In genomic region chr3:197547618-197548017, GRCh38 we compare ENCODE assay signal across 1 cellular context.
TF ChIP-seq lines count a peak whose summit lies in the region.

No MANE protein-coding gene starts in this region.

TF ChIP-seq in HepG2, 621 proteins besides CTCF, POLR2A, EP300 and RAD21 (continued from another document and continues in another):
- TF ChIP-seq, protein P1, sequence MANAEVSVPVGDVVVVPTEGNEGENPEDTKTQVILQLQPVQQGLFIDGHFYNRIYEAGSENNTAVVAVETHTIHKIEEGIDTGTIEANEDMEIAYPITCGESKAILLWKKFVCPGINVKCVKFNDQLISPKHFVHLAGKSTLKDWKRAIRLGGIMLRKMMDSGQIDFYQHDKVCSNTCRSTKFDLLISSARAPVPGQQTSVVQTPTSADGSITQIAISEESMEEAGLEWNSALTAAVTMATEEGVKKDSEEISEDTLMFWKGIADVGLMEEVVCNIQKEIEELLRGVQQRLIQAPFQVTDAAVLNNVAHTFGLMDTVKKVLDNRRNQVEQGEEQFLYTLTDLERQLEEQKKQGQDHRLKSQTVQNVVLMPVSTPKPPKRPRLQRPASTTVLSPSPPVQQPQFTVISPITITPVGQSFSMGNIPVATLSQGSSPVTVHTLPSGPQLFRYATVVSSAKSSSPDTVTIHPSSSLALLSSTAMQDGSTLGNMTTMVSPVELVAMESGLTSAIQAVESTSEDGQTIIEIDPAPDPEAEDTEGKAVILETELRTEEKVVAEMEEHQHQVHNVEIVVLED (CRISPR knock-in tag; IDR thresholded peaks at IDR 0.05; ENCODE audit: borderline replicate concordance): no peak
- TF ChIP-seq, protein P2, sequence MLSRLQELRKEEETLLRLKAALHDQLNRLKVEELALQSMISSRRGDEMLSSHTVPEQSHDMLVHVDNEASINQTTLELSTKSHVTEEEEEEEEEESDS (CRISPR knock-in tag; IDR thresholded peaks at IDR 0.05; ENCODE audit: borderline replicate concordance): no peak
- TF ChIP-seq ISX (CRISPR knock-in tag; conservative IDR thresholded peaks at IDR 0.05) (no peak), MAFK (conservative IDR thresholded peaks at IDR 0.05 in 1 of 2, IDR thresholded peaks at IDR 0.05 in 1 of 2; ENCODE audit: low read length in 2 of 2) (no peak), CREB3 (CRISPR knock-in tag; IDR thresholded peaks at IDR 0.05) (no peak), ZNF292 (CRISPR knock-in tag; IDR thresholded peaks at IDR 0.05; ENCODE audit: borderline replicate concordance, low read depth) (no peak), PRDM10 (CRISPR knock-in tag; IDR thresholded peaks at IDR 0.05; ENCODE audit: low read depth) (no peak), KMT2B (CRISPR knock-in tag; IDR thresholded peaks at IDR 0.05) (no peak), HHEX (CRISPR knock-in tag; IDR thresholded peaks at IDR 0.05) (no peak), SALL1 (CRISPR knock-in tag; IDR thresholded peaks at IDR 0.05) (peak; percentile 20; the same call in 1 of the 2 replicates), ZSCAN5A (CRISPR knock-in tag; IDR thresholded peaks at IDR 0.05; ENCODE audit: borderline replicate concordance) (no peak), ZFP37 (CRISPR knock-in tag; IDR thresholded peaks at IDR 0.05; ENCODE audit: borderline replicate concordance) (no peak), ZFP36 (IDR thresholded peaks at IDR 0.05; ENCODE audit: borderline replicate concordance, low read depth, low read length, partially characterized antibody) (no peak), ZNF878 (CRISPR knock-in tag; IDR thresholded peaks at IDR 0.05) (no peak), PLRG1 (conservative IDR thresholded peaks at IDR 0.05) (no peak), SOX5 (CRISPR knock-in tag; IDR thresholded peaks at IDR 0.05; ENCODE audit: borderline replicate concordance) (0 out of 2 replicates have a peak, but pooled peaks have one; percentile 32), CC2D1A (CRISPR knock-in tag; IDR thresholded peaks at IDR 0.05) (no peak), HINFP (CRISPR knock-in tag; IDR thresholded peaks at IDR 0.05; ENCODE audit: low read depth) (peak; percentile 52; the same call in 1 of the 2 replicates), MYC (CRISPR knock-in tag; IDR thresholded peaks at IDR 0.05; ENCODE audit: borderline replicate concordance) (peak; percentile 16; the same call in 1 of the 2 replicates), HNF4A (CRISPR knock-in tag; IDR thresholded peaks at IDR 0.05) (0 out of 2 replicates have a peak, but pooled peaks have one; percentile 4), ZNF256 (CRISPR knock-in tag; conservative IDR thresholded peaks at IDR 0.05) (no peak), FOXK1 (CRISPR knock-in tag; IDR thresholded peaks at IDR 0.05; ENCODE audit: borderline replicate concordance, low read depth) (no peak)
- TF ChIP-seq, protein P3, sequence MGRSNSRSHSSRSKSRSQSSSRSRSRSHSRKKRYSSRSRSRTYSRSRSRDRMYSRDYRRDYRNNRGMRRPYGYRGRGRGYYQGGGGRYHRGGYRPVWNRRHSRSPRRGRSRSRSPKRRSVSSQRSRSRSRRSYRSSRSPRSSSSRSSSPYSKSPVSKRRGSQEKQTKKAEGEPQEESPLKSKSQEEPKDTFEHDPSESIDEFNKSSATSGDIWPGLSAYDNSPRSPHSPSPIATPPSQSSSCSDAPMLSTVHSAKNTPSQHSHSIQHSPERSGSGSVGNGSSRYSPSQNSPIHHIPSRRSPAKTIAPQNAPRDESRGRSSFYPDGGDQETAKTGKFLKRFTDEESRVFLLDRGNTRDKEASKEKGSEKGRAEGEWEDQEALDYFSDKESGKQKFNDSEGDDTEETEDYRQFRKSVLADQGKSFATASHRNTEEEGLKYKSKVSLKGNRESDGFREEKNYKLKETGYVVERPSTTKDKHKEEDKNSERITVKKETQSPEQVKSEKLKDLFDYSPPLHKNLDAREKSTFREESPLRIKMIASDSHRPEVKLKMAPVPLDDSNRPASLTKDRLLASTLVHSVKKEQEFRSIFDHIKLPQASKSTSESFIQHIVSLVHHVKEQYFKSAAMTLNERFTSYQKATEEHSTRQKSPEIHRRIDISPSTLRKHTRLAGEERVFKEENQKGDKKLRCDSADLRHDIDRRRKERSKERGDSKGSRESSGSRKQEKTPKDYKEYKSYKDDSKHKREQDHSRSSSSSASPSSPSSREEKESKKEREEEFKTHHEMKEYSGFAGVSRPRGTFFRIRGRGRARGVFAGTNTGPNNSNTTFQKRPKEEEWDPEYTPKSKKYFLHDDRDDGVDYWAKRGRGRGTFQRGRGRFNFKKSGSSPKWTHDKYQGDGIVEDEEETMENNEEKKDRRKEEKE (IDR thresholded peaks at IDR 0.05): no peak
- TF ChIP-seq, protein P4, sequence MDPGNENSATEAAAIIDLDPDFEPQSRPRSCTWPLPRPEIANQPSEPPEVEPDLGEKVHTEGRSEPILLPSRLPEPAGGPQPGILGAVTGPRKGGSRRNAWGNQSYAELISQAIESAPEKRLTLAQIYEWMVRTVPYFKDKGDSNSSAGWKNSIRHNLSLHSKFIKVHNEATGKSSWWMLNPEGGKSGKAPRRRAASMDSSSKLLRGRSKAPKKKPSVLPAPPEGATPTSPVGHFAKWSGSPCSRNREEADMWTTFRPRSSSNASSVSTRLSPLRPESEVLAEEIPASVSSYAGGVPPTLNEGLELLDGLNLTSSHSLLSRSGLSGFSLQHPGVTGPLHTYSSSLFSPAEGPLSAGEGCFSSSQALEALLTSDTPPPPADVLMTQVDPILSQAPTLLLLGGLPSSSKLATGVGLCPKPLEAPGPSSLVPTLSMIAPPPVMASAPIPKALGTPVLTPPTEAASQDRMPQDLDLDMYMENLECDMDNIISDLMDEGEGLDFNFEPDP (CRISPR knock-in tag; conservative IDR thresholded peaks at IDR 0.05): no peak
- TF ChIP-seq, protein P5, sequence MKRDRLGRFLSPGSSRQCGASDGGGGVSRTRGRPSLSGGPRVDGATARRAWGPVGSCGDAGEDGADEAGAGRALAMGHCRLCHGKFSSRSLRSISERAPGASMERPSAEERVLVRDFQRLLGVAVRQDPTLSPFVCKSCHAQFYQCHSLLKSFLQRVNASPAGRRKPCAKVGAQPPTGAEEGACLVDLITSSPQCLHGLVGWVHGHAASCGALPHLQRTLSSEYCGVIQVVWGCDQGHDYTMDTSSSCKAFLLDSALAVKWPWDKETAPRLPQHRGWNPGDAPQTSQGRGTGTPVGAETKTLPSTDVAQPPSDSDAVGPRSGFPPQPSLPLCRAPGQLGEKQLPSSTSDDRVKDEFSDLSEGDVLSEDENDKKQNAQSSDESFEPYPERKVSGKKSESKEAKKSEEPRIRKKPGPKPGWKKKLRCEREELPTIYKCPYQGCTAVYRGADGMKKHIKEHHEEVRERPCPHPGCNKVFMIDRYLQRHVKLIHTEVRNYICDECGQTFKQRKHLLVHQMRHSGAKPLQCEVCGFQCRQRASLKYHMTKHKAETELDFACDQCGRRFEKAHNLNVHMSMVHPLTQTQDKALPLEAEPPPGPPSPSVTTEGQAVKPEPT (CRISPR knock-in tag; IDR thresholded peaks at IDR 0.05; ENCODE audit: low read depth): no peak
- TF ChIP-seq, protein P6, sequence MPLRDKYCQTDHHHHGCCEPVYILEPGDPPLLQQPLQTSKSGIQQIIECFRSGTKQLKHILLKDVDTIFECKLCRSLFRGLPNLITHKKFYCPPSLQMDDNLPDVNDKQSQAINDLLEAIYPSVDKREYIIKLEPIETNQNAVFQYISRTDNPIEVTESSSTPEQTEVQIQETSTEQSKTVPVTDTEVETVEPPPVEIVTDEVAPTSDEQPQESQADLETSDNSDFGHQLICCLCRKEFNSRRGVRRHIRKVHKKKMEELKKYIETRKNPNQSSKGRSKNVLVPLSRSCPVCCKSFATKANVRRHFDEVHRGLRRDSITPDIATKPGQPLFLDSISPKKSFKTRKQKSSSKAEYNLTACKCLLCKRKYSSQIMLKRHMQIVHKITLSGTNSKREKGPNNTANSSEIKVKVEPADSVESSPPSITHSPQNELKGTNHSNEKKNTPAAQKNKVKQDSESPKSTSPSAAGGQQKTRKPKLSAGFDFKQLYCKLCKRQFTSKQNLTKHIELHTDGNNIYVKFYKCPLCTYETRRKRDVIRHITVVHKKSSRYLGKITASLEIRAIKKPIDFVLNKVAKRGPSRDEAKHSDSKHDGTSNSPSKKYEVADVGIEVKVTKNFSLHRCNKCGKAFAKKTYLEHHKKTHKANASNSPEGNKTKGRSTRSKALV (CRISPR knock-in tag; IDR thresholded peaks at IDR 0.05): no peak
- TF ChIP-seq, protein P7, sequence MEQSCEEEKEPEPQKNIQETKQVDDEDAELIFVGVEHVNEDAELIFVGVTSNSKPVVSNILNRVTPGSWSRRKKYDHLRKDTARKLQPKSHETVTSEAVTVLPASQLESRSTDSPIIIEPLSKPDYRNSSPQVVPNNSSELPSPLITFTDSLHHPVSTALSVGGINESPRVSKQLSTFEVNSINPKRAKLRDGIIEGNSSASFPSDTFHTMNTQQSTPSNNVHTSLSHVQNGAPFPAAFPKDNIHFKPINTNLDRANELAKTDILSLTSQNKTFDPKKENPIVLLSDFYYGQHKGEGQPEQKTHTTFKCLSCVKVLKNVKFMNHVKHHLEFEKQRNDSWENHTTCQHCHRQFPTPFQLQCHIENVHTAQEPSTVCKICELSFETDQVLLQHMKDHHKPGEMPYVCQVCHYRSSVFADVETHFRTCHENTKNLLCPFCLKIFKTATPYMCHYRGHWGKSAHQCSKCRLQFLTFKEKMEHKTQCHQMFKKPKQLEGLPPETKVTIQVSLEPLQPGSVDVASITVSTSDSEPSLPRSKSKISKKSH (CRISPR knock-in tag; IDR thresholded peaks at IDR 0.05; ENCODE audit: borderline replicate concordance): peak; percentile 38; the same call in 1 of the 2 replicates
- TF ChIP-seq, protein P8, sequence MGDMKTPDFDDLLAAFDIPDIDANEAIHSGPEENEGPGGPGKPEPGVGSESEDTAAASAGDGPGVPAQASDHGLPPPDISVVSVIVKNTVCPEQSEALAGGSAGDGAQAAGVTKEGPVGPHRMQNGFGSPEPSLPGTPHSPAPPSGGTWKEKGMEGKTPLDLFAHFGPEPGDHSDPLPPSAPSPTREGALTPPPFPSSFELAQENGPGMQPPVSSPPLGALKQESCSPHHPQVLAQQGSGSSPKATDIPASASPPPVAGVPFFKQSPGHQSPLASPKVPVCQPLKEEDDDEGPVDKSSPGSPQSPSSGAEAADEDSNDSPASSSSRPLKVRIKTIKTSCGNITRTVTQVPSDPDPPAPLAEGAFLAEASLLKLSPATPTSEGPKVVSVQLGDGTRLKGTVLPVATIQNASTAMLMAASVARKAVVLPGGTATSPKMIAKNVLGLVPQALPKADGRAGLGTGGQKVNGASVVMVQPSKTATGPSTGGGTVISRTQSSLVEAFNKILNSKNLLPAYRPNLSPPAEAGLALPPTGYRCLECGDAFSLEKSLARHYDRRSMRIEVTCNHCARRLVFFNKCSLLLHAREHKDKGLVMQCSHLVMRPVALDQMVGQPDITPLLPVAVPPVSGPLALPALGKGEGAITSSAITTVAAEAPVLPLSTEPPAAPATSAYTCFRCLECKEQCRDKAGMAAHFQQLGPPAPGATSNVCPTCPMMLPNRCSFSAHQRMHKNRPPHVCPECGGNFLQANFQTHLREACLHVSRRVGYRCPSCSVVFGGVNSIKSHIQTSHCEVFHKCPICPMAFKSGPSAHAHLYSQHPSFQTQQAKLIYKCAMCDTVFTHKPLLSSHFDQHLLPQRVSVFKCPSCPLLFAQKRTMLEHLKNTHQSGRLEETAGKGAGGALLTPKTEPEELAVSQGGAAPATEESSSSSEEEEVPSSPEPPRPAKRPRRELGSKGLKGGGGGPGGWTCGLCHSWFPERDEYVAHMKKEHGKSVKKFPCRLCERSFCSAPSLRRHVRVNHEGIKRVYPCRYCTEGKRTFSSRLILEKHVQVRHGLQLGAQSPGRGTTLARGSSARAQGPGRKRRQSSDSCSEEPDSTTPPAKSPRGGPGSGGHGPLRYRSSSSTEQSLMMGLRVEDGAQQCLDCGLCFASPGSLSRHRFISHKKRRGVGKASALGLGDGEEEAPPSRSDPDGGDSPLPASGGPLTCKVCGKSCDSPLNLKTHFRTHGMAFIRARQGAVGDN (CRISPR knock-in tag; IDR thresholded peaks at IDR 0.05): peak; percentile 65
